8 cellular contexts compared by ENCODE assay signal in the genomic region with DNA sequence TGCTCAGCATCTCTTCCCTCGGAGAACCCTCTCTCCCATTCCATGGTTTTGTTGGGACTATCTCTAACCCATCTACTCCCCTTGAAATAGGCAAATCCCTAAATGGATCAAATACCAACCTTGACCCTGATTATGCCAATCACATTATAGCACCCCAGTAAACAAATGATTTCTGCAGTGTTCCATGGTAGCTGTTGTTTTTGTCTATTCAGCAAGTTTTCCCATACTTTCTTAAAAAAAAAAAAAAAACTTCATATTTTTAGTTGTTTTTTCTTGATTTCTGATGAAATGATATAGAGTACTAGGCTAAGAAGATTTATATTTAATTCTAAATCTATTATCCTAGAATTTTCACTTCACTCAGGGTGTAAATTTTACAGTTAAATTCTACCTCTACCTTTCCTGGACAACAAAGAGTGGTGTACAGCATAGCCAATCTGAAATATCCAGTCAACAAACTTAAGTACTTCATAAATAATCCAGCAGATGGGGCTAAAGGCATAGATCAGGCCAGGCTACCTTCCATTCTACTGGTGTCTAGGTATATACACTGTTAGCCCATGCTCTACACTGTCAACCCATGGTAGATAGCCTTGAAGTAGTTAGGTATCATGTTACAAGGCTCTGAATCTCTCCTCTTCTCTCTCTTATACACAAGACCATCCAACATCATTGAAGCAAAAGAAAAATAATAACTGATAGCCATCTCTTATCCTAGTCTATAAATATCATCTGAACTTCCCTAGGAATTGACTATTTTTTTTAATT.
DNase-seq lines count a peak whose midpoint lies in the region; FAIRE-seq and TF ChIP-seq lines count a peak whose summit lies in the region.

No MANE protein-coding gene starts in this region.

- H3K27me3 ChIP-seq in bronchial epithelial cell (ENCODE audit: control insufficient read depth, insufficient read depth, low read length) (no peaks in the 10 kb centered on the region), transverse colon (no peaks in the 10 kb centered on the region)

- 81 to 90% methylated on average over 1 of the region's 1 CpG for WGBS in transverse colon (ENCODE audit: low coverage in 1 of 2), 2 donors

- peaks cover 0 to 4% (median 0%) of the 10 kb centered on the region in 4 donors for H3K4me1 ChIP-seq in transverse colon

- FAIRE-seq in bronchial epithelial cell (lab: Jason Lieb, UNC) = no peak

- in situ Hi-C loops in transverse colon (cut with MboI; ENCODE audit: low pct_ligation_motif_present in 1 of 4, low pct_unique_long_range_greater_than_20kb in 1 of 4, low sequenced_read_pairs in 3 of 4) = loop anchor here in 2 of 4 donors (25.0 kb wide), 1 partner anchor 627 kb away; no protein-coding TSS in a partner anchor

- TF ChIP-seq EP300 in transverse colon (IDR thresholded peaks at IDR 0.05; ENCODE audit: low read depth) = no peak

- H3K9me3 ChIP-seq in transverse colon = no peaks in the 10 kb centered on the region

- TF ChIP-seq POLR2A in transverse colon (IDR thresholded peaks at IDR 0.05) = no peak

- no peak overlapping the region for H3K27ac ChIP-seq in transverse colon

- no peak overlapping the region for H3K4me3 ChIP-seq in AG10803 (ENCODE audit: low read length)
- no peak overlapping the region for H3K4me3 ChIP-seq in HFF-Myc (replicated peaks; ENCODE audit: low read depth, low read length)
- no peak overlapping the region for H3K4me3 ChIP-seq in bronchial epithelial cell (ENCODE audit: low read depth, low read length)
- H3K4me3 ChIP-seq in transverse colon = no peak overlapping the region

- intact Hi-C loops in transverse colon (cut with DNase I; ENCODE audit: low total_unique reads) = no loop called here

- peak; percentile 61 for TF ChIP-seq CTCF in AG10803 (conservative IDR thresholded peaks at IDR 0.05; ENCODE audit: low read length)
- peak; percentile 66 for TF ChIP-seq CTCF in GM12873 (IDR thresholded peaks at IDR 0.05; ENCODE audit: insufficient read depth, low read depth, low read length, missing control alignments)
- TF ChIP-seq CTCF in HFF-Myc (IDR thresholded peaks at IDR 0.05; ENCODE audit: low read depth, low read length, missing control alignments) = peak; percentile 40
- TF ChIP-seq CTCF in bronchial epithelial cell (IDR thresholded peaks at IDR 0.05; ENCODE audit: insufficient read depth, low read length, severe bottlenecking) = peak; percentile 43
- peak; percentile 35 to 68 (median 49) for TF ChIP-seq CTCF in transverse colon (IDR thresholded peaks at IDR 0.05)

- H3K36me3 ChIP-seq in bronchial epithelial cell (ENCODE audit: control insufficient read depth, insufficient read depth, low read length) = peaks cover 3% of the 10 kb centered on the region
- H3K36me3 ChIP-seq in transverse colon = peaks cover 0 to 4% (median 2%) of the 10 kb centered on the region in 4 donors

- DNase-seq in AG10803 (ENCODE audit: low read depth) (peak; percentile 65), HFF-Myc (ENCODE audit: extremely low read depth, low read depth) (peak; percentile 80), LoVo (ENCODE audit: low spot score) (peak; percentile 85), OCI-M2 (lab: John Stamatoyannopoulos, UW; ENCODE audit: unreplicated experiment) (peak; percentile 25), bronchial epithelial cell (ENCODE audit: low read depth) (peak; percentile 83), kidney glomerular epithelial cell (lab: John Stamatoyannopoulos, UW) (peak; percentile 78), transverse colon (no peak)
